In the genomic region with DNA sequence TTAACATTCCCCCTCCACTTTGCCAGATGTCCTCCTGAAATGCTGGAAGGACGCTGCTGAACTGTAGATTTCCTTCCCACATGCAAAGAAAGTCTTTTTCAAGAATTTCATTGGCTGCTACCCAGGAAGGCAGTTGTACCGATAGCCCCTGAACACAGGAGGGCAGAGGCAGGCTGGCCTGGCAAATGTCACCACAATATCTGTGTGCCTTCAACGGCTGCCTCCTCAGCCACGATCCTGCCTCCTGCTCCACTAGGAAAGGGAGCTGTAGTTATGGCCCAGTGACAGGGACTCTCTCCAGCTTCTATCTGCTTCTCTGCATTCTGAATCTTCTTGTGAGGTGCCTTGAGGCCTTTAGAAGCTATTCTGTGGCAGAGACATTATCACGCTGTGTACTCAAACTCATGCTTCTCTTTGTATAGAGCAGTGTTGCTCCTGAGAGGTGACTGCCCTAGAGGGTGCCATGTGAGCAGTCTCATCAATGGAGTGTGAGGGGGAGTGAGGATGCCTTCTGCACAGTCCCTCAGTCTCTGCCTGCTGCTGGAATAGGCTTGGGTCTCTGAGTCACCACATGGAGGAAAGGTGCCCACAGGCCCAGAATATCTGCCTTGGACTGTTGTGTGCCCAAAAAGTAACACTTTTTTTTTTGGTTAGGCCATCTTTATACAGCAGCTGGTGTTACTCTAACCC, we compare ENCODE assay signal across 8 cellular contexts.
A peak's percentile ranks its signal among the peaks of the same experiment; 100 is the strongest.
DNase-seq lines count a peak whose midpoint lies in the region; ATAC-seq, FAIRE-seq and TF ChIP-seq lines count a peak whose summit lies in the region.

No MANE protein-coding gene starts in this region.

- no peaks in the 10 kb centered on the region for H3K9me3 Mint-ChIP-seq in neural progenitor cell
- H3K9me3 Mint-ChIP-seq in natural killer cell: no peaks in the 10 kb centered on the region

- FAIRE-seq in A549 (lab: Jason Lieb, UNC): no peak

- DNase-seq in A549 (ENCODE audit: low read depth in 1 of 2, low spot score in 1 of 2): peak in 1 of 2 experiments; percentile 48
- peak; percentile 31 for DNase-seq in HT1080 (ENCODE audit: low read depth)
- peak; percentile 85 to 89 for DNase-seq in SJCRH30
- DNase-seq in fibroblast of lung (ENCODE audit: low read depth in 2 of 2): peak; percentile 58 to 80
- DNase-seq in neural progenitor cell (ENCODE audit: low spot score): peak; percentile 82
- DNase-seq in natural killer cell: no peak

- ATAC-seq in A549 (peak; percentile 69 to 85; a peak in 4 of 6 replicates), natural killer cell (no peak), GM21390 (IDR thresholded peaks at IDR 0.05; ENCODE audit: unreplicated experiment) (no peak)

- no peak for TF ChIP-seq POLR2A in A549 (IDR thresholded peaks at IDR 0.05; ENCODE audit: low read length)

- no peak for TF ChIP-seq EP300 in A549 (IDR thresholded peaks at IDR 0.05)

- intact Hi-C loops in natural killer cell (cut with micrococcal nuclease): no loop called here

- H3K36me3 Mint-ChIP-seq in neural progenitor cell (no peaks in the 10 kb centered on the region), natural killer cell (no peaks in the 10 kb centered on the region)

- no peaks in the 10 kb centered on the region for H3K9me3 ChIP-seq in A549
- no peaks in the 10 kb centered on the region for H3K9me3 ChIP-seq in SJCRH30 (replicated peaks)
- no peaks in the 10 kb centered on the region for H3K9me3 ChIP-seq in fibroblast of lung (ENCODE audit: control insufficient read depth, insufficient read depth, low read depth, low read length)
- no peaks in the 10 kb centered on the region for H3K9me3 ChIP-seq in neural progenitor cell (ENCODE audit: low read depth)

- H2AFZ ChIP-seq in fibroblast of lung (ENCODE audit: low read length) (no peak overlapping the region), neural progenitor cell (replicated peaks) (peak overlapping the region; percentile 81)

- TF ChIP-seq RAD21 in A549 (conservative IDR thresholded peaks at IDR 0.05 in 1 of 2, IDR thresholded peaks at IDR 0.05 in 1 of 2): peak; percentile 43 to 45; a peak in 4 of 5 replicates

- CTCF ChIA-PET in A549 (lab: Yijun Ruan, JAX): interaction anchor here (0.6 to 1.7 kb wide), 5 partner anchors 33 to 486 kb away, joined by 3 to 6 read pairs (median 3); no protein-coding TSS in a partner anchor

- H3K36me3 ChIP-seq in SJCRH30 (no peaks in the 10 kb centered on the region), fibroblast of lung (ENCODE audit: control insufficient read depth, insufficient read depth, low read length) (no peaks in the 10 kb centered on the region), neural progenitor cell (no peaks in the 10 kb centered on the region)

- H3K27me3 ChIP-seq in SJCRH30: no peaks in the 10 kb centered on the region
- H3K27me3 ChIP-seq in fibroblast of lung (ENCODE audit: control insufficient read depth, insufficient read depth, low read length): no peaks in the 10 kb centered on the region
- no peaks in the 10 kb centered on the region for H3K27me3 ChIP-seq in neural progenitor cell

- H3K9ac ChIP-seq in fibroblast of lung (ENCODE audit: insufficient read depth, low read length) (no peak overlapping the region), neural progenitor cell (no peak overlapping the region)

- H3F3A ChIP-seq in neural progenitor cell (ENCODE audit: low read depth): no peaks in the 10 kb centered on the region

- no peaks in the 10 kb centered on the region for H4K20me1 ChIP-seq in fibroblast of lung (ENCODE audit: control insufficient read depth, extremely low read depth, insufficient read depth, low read length)
- H4K20me1 ChIP-seq in neural progenitor cell (ENCODE audit: low read depth): no peaks in the 10 kb centered on the region

- H3K27me3 Mint-ChIP-seq in neural progenitor cell (ENCODE audit: insufficient read depth, low read depth) (peaks cover 2% of the 10 kb centered on the region), natural killer cell (ENCODE audit: low read depth in 2 of 2) (peaks cover 12 to 29% of the 10 kb centered on the region in 2 donors)

- WGBS in A549 (ENCODE audit: missing lambda C conversion rate): 23% methylated on average over 5 of the region's 5 CpGs

- H3K4me3 ChIP-seq in A549 (no peak overlapping the region), SJCRH30 (no peak overlapping the region), fibroblast of lung (replicated peaks in 1 of 4; ENCODE audit: control extremely low read depth in 1 of 4, insufficient read depth in 1 of 4, low read depth in 3 of 4, low read length in 4 of 4) (no peak overlapping the region), neural progenitor cell (no peak overlapping the region)

- POLR2A ChIA-PET in A549 (lab: Yijun Ruan, JAX): no interaction called here

- H3K27ac Mint-ChIP-seq in neural progenitor cell (no peak overlapping the region), natural killer cell (no peak overlapping the region)

- H3K4me1 ChIP-seq in A549 (no peaks in the 10 kb centered on the region), SJCRH30 (peaks cover 67% of the 10 kb centered on the region), fibroblast of lung (ENCODE audit: control insufficient read depth, extremely low read depth, insufficient read depth, low read length) (peaks cover 8% of the 10 kb centered on the region), neural progenitor cell (no peaks in the 10 kb centered on the region)

- no peak for TF ChIP-seq CTCF in A549 (IDR thresholded peaks at IDR 0.05)
- peak; percentile 63 for TF ChIP-seq CTCF in GM12874 (IDR thresholded peaks at IDR 0.05; ENCODE audit: insufficient read depth, low read depth, low read length)
- peak; percentile 41 to 72 for TF ChIP-seq CTCF in fibroblast of lung (conservative IDR thresholded peaks at IDR 0.05 in 1 of 2, IDR thresholded peaks at IDR 0.05 in 1 of 2; ENCODE audit: low read depth in 1 of 2, low read length in 2 of 2)
- TF ChIP-seq CTCF in neural progenitor cell (IDR thresholded peaks at IDR 0.05): peak; percentile 68
- TF ChIP-seq CTCF in natural killer cell (IDR thresholded peaks at IDR 0.05): no peak

- H3K4me2 ChIP-seq in A549: no peak overlapping the region
- no peak overlapping the region for H3K4me2 ChIP-seq in fibroblast of lung (ENCODE audit: extremely low read depth, insufficient read depth, low read length)
- no peak overlapping the region for H3K4me2 ChIP-seq in neural progenitor cell

- no peak overlapping the region for H3K27ac ChIP-seq in A549
- peak overlapping the region; percentile 79 for H3K27ac ChIP-seq in SJCRH30
- no peak overlapping the region for H3K27ac ChIP-seq in fibroblast of lung (ENCODE audit: insufficient read depth, low read length)
- H3K27ac ChIP-seq in neural progenitor cell: no peak overlapping the region

- H3K4me1 Mint-ChIP-seq in neural progenitor cell (peaks cover 38% of the 10 kb centered on the region), natural killer cell (peaks cover 0 to 3% of the 10 kb centered on the region in 2 donors)

- no peak overlapping the region for H3K4me3 Mint-ChIP-seq in neural progenitor cell
- H3K4me3 Mint-ChIP-seq in natural killer cell: no peak overlapping the region

- H3K79me2 ChIP-seq in fibroblast of lung (ENCODE audit: control insufficient read depth, insufficient read depth, low read length) (no peaks in the 10 kb centered on the region), neural progenitor cell (ENCODE audit: low read depth) (no peaks in the 10 kb centered on the region)

TF ChIP-seq in A549, 52 proteins besides CTCF, POLR2A, EP300 and RAD21:
- TF ChIP-seq SMC3 (IDR thresholded peaks at IDR 0.05) (peak; percentile 42; the same call in 2 of the 3 replicates), KDM1A (IDR thresholded peaks at IDR 0.05; ENCODE audit: low read depth) (no peak)

Comparison
In these comparisons a context has a peak if more than half of its experiments do, and no peak if none do; other contexts are left out.
1. ATAC-seq: peak in A549 (2 of 2); none in natural killer cell (0 of 3) and GM21390 (single experiment).
2. CTCF ChIP-seq: peak in GM12874 (single experiment), fibroblast of lung (2 of 2) and neural progenitor cell (single experiment); none in A549 (single experiment) and natural killer cell (single experiment).